1 cellular context compared by ENCODE assay signal in the genomic region with DNA sequence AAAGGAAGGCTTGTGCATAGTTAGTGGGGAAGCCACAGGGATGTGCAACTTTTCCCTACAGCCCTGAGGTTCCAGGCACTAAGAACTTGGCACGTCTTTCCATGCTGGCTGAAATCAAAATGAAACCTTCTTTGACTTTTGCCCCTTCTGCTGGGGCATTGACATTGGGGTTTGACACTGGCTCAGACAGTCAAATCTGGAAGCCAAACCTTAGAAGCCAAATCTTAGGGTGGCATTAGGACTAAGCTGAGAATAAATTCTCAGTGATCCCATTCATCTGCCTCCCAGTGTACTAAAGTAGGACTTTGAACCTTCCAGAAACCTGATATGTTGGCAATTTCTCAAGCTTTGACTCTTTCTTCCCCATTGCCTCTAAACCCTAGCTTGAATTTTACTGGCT.
TF ChIP-seq lines count a peak whose summit lies in the region.

No MANE protein-coding gene starts in this region.

TF ChIP-seq in HepG2, 621 proteins besides CTCF, POLR2A, EP300 and RAD21 (continued from another document and continues in another):
- TF ChIP-seq ZBTB10 (CRISPR knock-in tag; IDR thresholded peaks at IDR 0.05; ENCODE audit: borderline replicate concordance) (no peak), ZBTB14 (CRISPR knock-in tag; IDR thresholded peaks at IDR 0.05) (no peak), BCL6 (CRISPR knock-in tag; IDR thresholded peaks at IDR 0.05) (no peak), ZNF354B (CRISPR knock-in tag; IDR thresholded peaks at IDR 0.05) (no peak), ARID5B (CRISPR knock-in tag; IDR thresholded peaks at IDR 0.05) (peak; percentile 46), ZMAT3 (CRISPR knock-in tag; conservative IDR thresholded peaks at IDR 0.05) (no peak), ZNF781 (CRISPR knock-in tag; IDR thresholded peaks at IDR 0.05; ENCODE audit: borderline replicate concordance, not compliant biosample characterization) (no peak), SUZ12 (IDR thresholded peaks at IDR 0.05; ENCODE audit: low read depth, low read length) (no peak), ZNF530 (CRISPR knock-in tag; IDR thresholded peaks at IDR 0.05; ENCODE audit: low read depth) (no peak), EHMT2 (IDR thresholded peaks at IDR 0.05; ENCODE audit: borderline replicate concordance, low read depth, low read length) (no peak), ZNF83 (CRISPR knock-in tag; IDR thresholded peaks at IDR 0.05; ENCODE audit: borderline replicate concordance) (no peak), FIP1L1 (IDR thresholded peaks at IDR 0.05; ENCODE audit: borderline replicate concordance, insufficient read depth, low read depth, low read length) (no peak), SPEN (CRISPR knock-in tag; IDR thresholded peaks at IDR 0.05; ENCODE audit: low read depth) (no peak), ZNF275 (CRISPR knock-in tag; IDR thresholded peaks at IDR 0.05; ENCODE audit: borderline replicate concordance) (no peak), TBX2 (CRISPR knock-in tag; IDR thresholded peaks at IDR 0.05; ENCODE audit: borderline replicate concordance) (no peak), ZNF567 (CRISPR knock-in tag; IDR thresholded peaks at IDR 0.05; ENCODE audit: borderline replicate concordance) (no peak), NCOR1 (IDR thresholded peaks at IDR 0.05; ENCODE audit: borderline replicate concordance, low read length) (peak; percentile 49; the same call in 1 of the 2 replicates), HDAC2 (CRISPR knock-in tag; IDR thresholded peaks at IDR 0.05) (no peak), ZNF136 (CRISPR knock-in tag; IDR thresholded peaks at IDR 0.05; ENCODE audit: low read depth) (no peak), PITX1 (CRISPR knock-in tag; IDR thresholded peaks at IDR 0.05) (peak; percentile 18; the same call in 1 of the 2 replicates), UBTF (CRISPR knock-in tag; IDR thresholded peaks at IDR 0.05) (no peak), NBN (conservative IDR thresholded peaks at IDR 0.05) (no peak), STAT6 (CRISPR knock-in tag; IDR thresholded peaks at IDR 0.05; ENCODE audit: borderline replicate concordance) (no peak), GATAD2A (CRISPR knock-in tag; IDR thresholded peaks at IDR 0.05) (peak; percentile 30; the same call in 1 of the 2 replicates), RFX3 (CRISPR knock-in tag; IDR thresholded peaks at IDR 0.05) (no peak), ZNF713 (CRISPR knock-in tag; IDR thresholded peaks at IDR 0.05) (no peak), ZNF652 (CRISPR knock-in tag; IDR thresholded peaks at IDR 0.05; ENCODE audit: borderline replicate concordance, low read depth) (peak; percentile 93), TOE1 (CRISPR knock-in tag; IDR thresholded peaks at IDR 0.05) (no peak), ZNF44 (CRISPR knock-in tag; IDR thresholded peaks at IDR 0.05) (no peak), SIX4 (CRISPR knock-in tag; IDR thresholded peaks at IDR 0.05) (peak; percentile 85; the same call in 1 of the 2 replicates), ARNT2 (CRISPR knock-in tag; IDR thresholded peaks at IDR 0.05; ENCODE audit: low read depth) (no peak), TBL1XR1 (IDR thresholded peaks at IDR 0.05; ENCODE audit: borderline replicate concordance, low read length, partially characterized antibody) (no peak)
- TF ChIP-seq, protein P1, sequence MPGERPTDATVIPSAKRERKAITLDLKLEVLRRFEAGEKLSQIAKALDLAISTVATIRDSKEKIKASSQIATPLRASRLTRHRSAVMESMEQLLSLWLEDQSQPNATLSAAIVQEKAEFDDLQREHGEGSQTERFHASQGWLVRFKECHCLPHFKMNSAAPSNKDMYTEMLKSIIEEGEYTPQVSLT (CRISPR knock-in tag; IDR thresholded peaks at IDR 0.05; ENCODE audit: borderline replicate concordance, low read depth): no peak
- TF ChIP-seq, protein P2, sequence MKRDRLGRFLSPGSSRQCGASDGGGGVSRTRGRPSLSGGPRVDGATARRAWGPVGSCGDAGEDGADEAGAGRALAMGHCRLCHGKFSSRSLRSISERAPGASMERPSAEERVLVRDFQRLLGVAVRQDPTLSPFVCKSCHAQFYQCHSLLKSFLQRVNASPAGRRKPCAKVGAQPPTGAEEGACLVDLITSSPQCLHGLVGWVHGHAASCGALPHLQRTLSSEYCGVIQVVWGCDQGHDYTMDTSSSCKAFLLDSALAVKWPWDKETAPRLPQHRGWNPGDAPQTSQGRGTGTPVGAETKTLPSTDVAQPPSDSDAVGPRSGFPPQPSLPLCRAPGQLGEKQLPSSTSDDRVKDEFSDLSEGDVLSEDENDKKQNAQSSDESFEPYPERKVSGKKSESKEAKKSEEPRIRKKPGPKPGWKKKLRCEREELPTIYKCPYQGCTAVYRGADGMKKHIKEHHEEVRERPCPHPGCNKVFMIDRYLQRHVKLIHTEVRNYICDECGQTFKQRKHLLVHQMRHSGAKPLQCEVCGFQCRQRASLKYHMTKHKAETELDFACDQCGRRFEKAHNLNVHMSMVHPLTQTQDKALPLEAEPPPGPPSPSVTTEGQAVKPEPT (CRISPR knock-in tag; IDR thresholded peaks at IDR 0.05; ENCODE audit: low read depth): no peak
- TF ChIP-seq, protein P3, sequence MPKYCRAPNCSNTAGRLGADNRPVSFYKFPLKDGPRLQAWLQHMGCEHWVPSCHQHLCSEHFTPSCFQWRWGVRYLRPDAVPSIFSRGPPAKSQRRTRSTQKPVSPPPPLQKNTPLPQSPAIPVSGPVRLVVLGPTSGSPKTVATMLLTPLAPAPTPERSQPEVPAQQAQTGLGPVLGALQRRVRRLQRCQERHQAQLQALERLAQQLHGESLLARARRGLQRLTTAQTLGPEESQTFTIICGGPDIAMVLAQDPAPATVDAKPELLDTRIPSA (CRISPR knock-in tag; IDR thresholded peaks at IDR 0.05; ENCODE audit: borderline replicate concordance): no peak
- TF ChIP-seq, protein P4, sequence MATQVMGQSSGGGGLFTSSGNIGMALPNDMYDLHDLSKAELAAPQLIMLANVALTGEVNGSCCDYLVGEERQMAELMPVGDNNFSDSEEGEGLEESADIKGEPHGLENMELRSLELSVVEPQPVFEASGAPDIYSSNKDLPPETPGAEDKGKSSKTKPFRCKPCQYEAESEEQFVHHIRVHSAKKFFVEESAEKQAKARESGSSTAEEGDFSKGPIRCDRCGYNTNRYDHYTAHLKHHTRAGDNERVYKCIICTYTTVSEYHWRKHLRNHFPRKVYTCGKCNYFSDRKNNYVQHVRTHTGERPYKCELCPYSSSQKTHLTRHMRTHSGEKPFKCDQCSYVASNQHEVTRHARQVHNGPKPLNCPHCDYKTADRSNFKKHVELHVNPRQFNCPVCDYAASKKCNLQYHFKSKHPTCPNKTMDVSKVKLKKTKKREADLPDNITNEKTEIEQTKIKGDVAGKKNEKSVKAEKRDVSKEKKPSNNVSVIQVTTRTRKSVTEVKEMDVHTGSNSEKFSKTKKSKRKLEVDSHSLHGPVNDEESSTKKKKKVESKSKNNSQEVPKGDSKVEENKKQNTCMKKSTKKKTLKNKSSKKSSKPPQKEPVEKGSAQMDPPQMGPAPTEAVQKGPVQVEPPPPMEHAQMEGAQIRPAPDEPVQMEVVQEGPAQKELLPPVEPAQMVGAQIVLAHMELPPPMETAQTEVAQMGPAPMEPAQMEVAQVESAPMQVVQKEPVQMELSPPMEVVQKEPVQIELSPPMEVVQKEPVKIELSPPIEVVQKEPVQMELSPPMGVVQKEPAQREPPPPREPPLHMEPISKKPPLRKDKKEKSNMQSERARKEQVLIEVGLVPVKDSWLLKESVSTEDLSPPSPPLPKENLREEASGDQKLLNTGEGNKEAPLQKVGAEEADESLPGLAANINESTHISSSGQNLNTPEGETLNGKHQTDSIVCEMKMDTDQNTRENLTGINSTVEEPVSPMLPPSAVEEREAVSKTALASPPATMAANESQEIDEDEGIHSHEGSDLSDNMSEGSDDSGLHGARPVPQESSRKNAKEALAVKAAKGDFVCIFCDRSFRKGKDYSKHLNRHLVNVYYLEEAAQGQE (IDR thresholded peaks at IDR 0.05; ENCODE audit: borderline replicate concordance in 1 of 2, low read depth in 1 of 2, low read length in 2 of 2): no peak
